In genomic region chr12:2812290-2813213, GRCh38 we compare ENCODE assay signal across 8 cellular contexts. TPM values are rescaled to one million over a fixed set of nuclear protein-coding genes. Genes with fewer than 3 reads are reported as not detected.
A peak's percentile ranks its signal among the peaks of the same experiment; 100 is the strongest.
DNase-seq lines count a peak whose midpoint lies in the region; ATAC-seq lines count a peak whose summit lies in the region.

Gene ITFG2, plus strand, starts transcription at chr12:2812668. Its CDS starts 93 bp downstream, at chr12:2812761.

- ATAC-seq in GM19351 (IDR thresholded peaks at IDR 0.05; ENCODE audit: unreplicated experiment) (peak; percentile 96), HG03521 (IDR thresholded peaks at IDR 0.05; ENCODE audit: unreplicated experiment) (peak; percentile 93), left colon (peak; percentile 94)

- peak; percentile 82 to 100 (median 99) for DNase-seq in C1 segment of cervical spinal cord (lab: John Stamatoyannopoulos, UW)
- peak; percentile 97 for DNase-seq in NCI-H748 (lab: John Stamatoyannopoulos, UW; ENCODE audit: unreplicated experiment)
- DNase-seq in activated CD4-positive, alpha-beta T cell treated with anti-CD3 and anti-CD28 coated beads, Interleukin-2, amount 50 U/mL, for 1 hour = peak; percentile 94
- DNase-seq in cortex of kidney (lab: John Stamatoyannopoulos, UW) = peak; percentile 34
- DNase-seq in left colon = peak; percentile 99
- DNase-seq in stimulated activated CD4-positive, alpha-beta T cell treated with anti-CD3 and anti-CD28 coated beads, Interleukin-1b, Interleukin-23, amount 100 ng/mL, for 48 hours = peak; percentile 97

- intact Hi-C loops in left colon (cut with DNase I, micrococcal nuclease) = no loop called here

RNA-seq across cellular contexts. Expression of gene ITFG2, which starts in this region (rescaled TPM):
- total RNA-seq in left colon = 10 to 100 TPM; 31.3 to 31.8 TPM

Comparison
In these comparisons a context has a peak if more than half of its experiments do, and no peak if none do; other contexts are left out.
1. Peak in every context shown above with its lines: DNase-seq and ATAC-seq.
2. DNase-seq: peak in every context shown above with its lines; median percentile 99 in C1 segment of cervical spinal cord; 99 in left colon; 97 in NCI-H748; 97 in stimulated activated CD4-positive, alpha-beta T cell treated with anti-CD3 and anti-CD28 coated beads, Interleukin-1b, Interleukin-23, amount 100 ng/mL, for 48 hours; 94 in activated CD4-positive, alpha-beta T cell treated with anti-CD3 and anti-CD28 coated beads, Interleukin-2, amount 50 U/mL, for 1 hour; 34 in cortex of kidney.